In the genomic region with DNA sequence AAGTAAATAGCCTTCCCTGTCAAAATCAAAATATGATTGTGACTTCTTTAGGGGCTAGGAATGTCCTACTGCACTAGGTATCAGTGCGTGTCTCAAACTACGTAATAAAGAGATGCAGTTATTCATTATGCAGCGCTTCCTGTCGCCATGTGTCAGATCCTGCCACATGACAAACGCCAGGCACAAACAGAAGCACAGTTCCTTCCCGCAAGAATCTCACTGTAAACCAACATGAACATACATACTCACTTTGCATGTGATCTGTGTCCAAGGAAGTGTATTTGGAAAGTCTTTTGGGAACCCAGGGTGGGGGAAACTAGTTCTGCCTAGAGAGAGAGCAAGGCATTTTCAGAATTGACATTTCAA, we compare ENCODE assay signal across 16 cellular contexts.
DNase-seq lines count a peak whose midpoint lies in the region; ATAC-seq, FAIRE-seq and TF ChIP-seq lines count a peak whose summit lies in the region.
"Had no signal": no experiment of that assay in that cellular context is flagged by ENCODE, and none has a peak within 500 bp of the region (broad histone marks: within the 10 kb centered on the region; RNA-seq: fewer than 3 reads in every experiment).

No MANE protein-coding gene starts in this region.

- no peak for TF ChIP-seq POLR2A in GM12878 (IDR thresholded peaks at IDR 0.05; ENCODE audit: low read depth, low read length)

- H3K27me3 ChIP-seq in GM12878 (replicated peaks in 1 of 2; ENCODE audit: control insufficient read depth in 2 of 2, insufficient read depth in 2 of 2, low read length in 1 of 2) (peaks cover 0 to 2% of the 10 kb centered on the region in 2 experiments; a peak in 1 of 4 replicates), left ventricle myocardium inferior (ENCODE audit: low read depth) (peaks cover 14% of the 10 kb centered on the region)
- H3K27me3 ChIP-seq: uterus had no signal

- TF ChIP-seq RAD21 in GM12878 (IDR thresholded peaks at IDR 0.05; ENCODE audit: insufficient read depth, low read depth, low read length): no peak

- H3K4me1 ChIP-seq in GM12878 (ENCODE audit: control insufficient read depth, insufficient read depth, low read length) (peaks cover 17% of the 10 kb centered on the region), left ventricle myocardium inferior (no peaks in the 10 kb centered on the region)
- H3K4me1 ChIP-seq: uterus had no signal

- no peak overlapping the region for H3K9ac ChIP-seq in GM12878 (ENCODE audit: control insufficient read depth, insufficient read depth, low read length)

- H3K4me1 Mint-ChIP-seq in T-helper 2 cell treated with Interferon-gamma antibody and Interleukin-4, amounts not matched to agents 5 μg/mL and 100 μg/mL, for 36 hours (ENCODE audit: low read depth): peaks cover 55% of the 10 kb centered on the region
- peaks cover 6% of the 10 kb centered on the region for H3K4me1 Mint-ChIP-seq in glutamatergic neuron (ENCODE audit: low read depth, unreplicated experiment)

- TF ChIP-seq EP300 in GM12878 (IDR thresholded peaks at IDR 0.05; ENCODE audit: borderline replicate concordance in 1 of 2, control insufficient read depth in 1 of 2, low read depth in 2 of 2, low read length in 2 of 2): no peak; a peak in 2 of 4 replicates

- no peak overlapping the region for H3K4me3 ChIP-seq in GM12878
- H3K4me3 ChIP-seq in left ventricle myocardium inferior: no peak overlapping the region
- H3K4me3 ChIP-seq: skin epidermis, uterus had no signal

- no peaks in the 10 kb centered on the region for H3K27me3 Mint-ChIP-seq in T-helper 2 cell treated with Interferon-gamma antibody and Interleukin-4, amounts not matched to agents 5 μg/mL and 100 μg/mL, for 36 hours (ENCODE audit: low read depth)
- H3K27me3 Mint-ChIP-seq in glutamatergic neuron (ENCODE audit: unreplicated experiment): no peaks in the 10 kb centered on the region

- peak; percentile 34 for DNase-seq in stimulated activated CD4-positive, alpha-beta T cell treated with anti-CD3 and anti-CD28 coated beads, Interleukin-15, amount 100 ng/mL, for 24 hours
- DNase-seq in stimulated activated CD4-positive, alpha-beta T cell treated with anti-CD3 and anti-CD28 coated beads, Interleukin-2, amount 100 ng/mL, for 24 hours: no peak
- DNase-seq in T-helper 2 cell treated with Interferon-gamma antibody and Interleukin-4, amounts not matched to agents 5 μg/mL and 100 μg/mL, for 36 hours (ENCODE audit: low spot score): peak; percentile 38
- DNase-seq in GM12878 (ENCODE audit: low read depth, low spot score) (no peak), glutamatergic neuron (no peak), NCI-H2227 treated with DMSO at 0.1 percent for 48 hours (lab: John Stamatoyannopoulos, UW) (no peak), left ventricle myocardium inferior (no peak)
- DNase-seq in stimulated activated naive CD8-positive, alpha-beta T cell treated with anti-CD3 and anti-CD28 coated beads, Interleukin-15, Interleukin-2, amounts not matched to agents 100 U/mL and 50 U/mL, for 24 hours: no peak
- DNase-seq: DMS79 treated with DMSO at 0.1 percent for 48 hours, head of caudate nucleus, NCI-H2081 treated with DMSO at 0.1 percent for 48 hours, occipital lobe, uterus had no signal

- FAIRE-seq in GM12878 (lab: Jason Lieb, UNC): no peak

- peak overlapping the region; percentile 93 for H3K27ac Mint-ChIP-seq in T-helper 2 cell treated with Interferon-gamma antibody and Interleukin-4, amounts not matched to agents 5 μg/mL and 100 μg/mL, for 36 hours
- no peak overlapping the region for H3K27ac Mint-ChIP-seq in glutamatergic neuron (ENCODE audit: unreplicated experiment)

- H3K9me3 ChIP-seq in GM12878 (replicated peaks; ENCODE audit: control insufficient read depth, insufficient read depth, low read length) (no peaks in the 10 kb centered on the region; the same call in 2 of the 3 replicates), left ventricle myocardium inferior (replicated peaks) (no peaks in the 10 kb centered on the region)
- H3K9me3 ChIP-seq: uterus had no signal

- H3K9me3 Mint-ChIP-seq in T-helper 2 cell treated with Interferon-gamma antibody and Interleukin-4, amounts not matched to agents 5 μg/mL and 100 μg/mL, for 36 hours: peaks cover 18% of the 10 kb centered on the region
- H3K9me3 Mint-ChIP-seq in glutamatergic neuron (ENCODE audit: unreplicated experiment): no peaks in the 10 kb centered on the region

- in situ Hi-C loops in GM12878 (cut with MboI): no loop called here

- H3K27ac ChIP-seq in GM12878 (ENCODE audit: control insufficient read depth, insufficient read depth): no peak overlapping the region
- H3K27ac ChIP-seq in left ventricle myocardium inferior (replicated peaks): no peak overlapping the region
- H3K27ac ChIP-seq: HL-60, skin epidermis, uterus had no signal

- intact Hi-C loops in GM12878 (cut with micrococcal nuclease; ENCODE audit: unreplicated experiment): loop anchor here (5.0 kb wide), 2 partner anchors 210 to 970 kb away; no protein-coding TSS in a partner anchor
- intact Hi-C loops in left ventricle myocardium inferior (cut with micrococcal nuclease): no loop called here

- no peaks in the 10 kb centered on the region for H4K20me1 ChIP-seq in GM12878 (ENCODE audit: control insufficient read depth, insufficient read depth)

- TF ChIP-seq CTCF in GM12878 (IDR thresholded peaks at IDR 0.05 in 2 of 3, conservative IDR thresholded peaks at IDR 0.05 in 1 of 3; ENCODE audit: control insufficient read depth in 2 of 3, extremely low read depth in 1 of 3, insufficient read depth in 1 of 3, low read depth in 3 of 3, low read length in 3 of 3): no peak
- no peak for TF ChIP-seq CTCF in glutamatergic neuron (IDR thresholded peaks at IDR 0.05; ENCODE audit: partially characterized antibody, unreplicated experiment)
- no peak for TF ChIP-seq CTCF in left ventricle myocardium inferior (IDR thresholded peaks at IDR 0.05; ENCODE audit: borderline replicate concordance)

- BruUV-seq in GM12878 (replicated peaks; lab: Mats Ljungman, UMichigan): no TSS peak

- SMC1A ChIA-PET in GM12878 (lab: Charles Lee; ENCODE audit: uncharacterized antibody, unreplicated experiment): interaction anchor here (0.8 to 1.9 kb wide), 7 partner anchors 9 to 109 kb away, joined by 3 to 8 read pairs (median 3); no protein-coding TSS in a partner anchor

- no peak overlapping the region for H2AFZ ChIP-seq in GM12878 (ENCODE audit: control insufficient read depth, low read depth, low read length)

- RAD21 ChIA-PET in GM12878 (lab: Charles Lee; ENCODE audit: unreplicated experiment): interaction anchor here (0.8 to 2.1 kb wide), 5 partner anchors 13 to 172 kb away, joined by 3 to 5 read pairs (median 3); no protein-coding TSS in a partner anchor

- POLR2A ChIA-PET in GM12878 (lab: Charles Lee): no interaction called here

- no peaks in the 10 kb centered on the region for H3K36me3 ChIP-seq in GM12878 (ENCODE audit: control insufficient read depth in 2 of 2, insufficient read depth in 2 of 2, low read length in 1 of 2)
- no peaks in the 10 kb centered on the region for H3K36me3 ChIP-seq in left ventricle myocardium inferior
- H3K36me3 ChIP-seq: uterus had no signal

- ATAC-seq in GM12878: peak; percentile 68
- ATAC-seq in stimulated activated naive CD8-positive, alpha-beta T cell treated with anti-CD3 and anti-CD28 coated beads, Interleukin-15, Interleukin-2, amounts not matched to agents 100 U/mL and 50 U/mL, for 24 hours: peak; percentile 90

- H3K4me3 Mint-ChIP-seq in T-helper 2 cell treated with Interferon-gamma antibody and Interleukin-4, amounts not matched to agents 5 μg/mL and 100 μg/mL, for 36 hours: peak overlapping the region; percentile 65
- H3K4me3 Mint-ChIP-seq in glutamatergic neuron (ENCODE audit: unreplicated experiment): no peak overlapping the region
- H3K4me3 Mint-ChIP-seq: brain had no signal

- H3K4me2 ChIP-seq in GM12878 (ENCODE audit: control insufficient read depth, insufficient read depth): no peak overlapping the region

- 32% methylated on average over 6 of the region's 6 CpGs for WGBS in GM12878 (ENCODE audit: insufficient coverage, insufficient replicate concordance, low lambda C conversion rate, missing lambda C conversion rate)

- H3K36me3 Mint-ChIP-seq in T-helper 2 cell treated with Interferon-gamma antibody and Interleukin-4, amounts not matched to agents 5 μg/mL and 100 μg/mL, for 36 hours (ENCODE audit: low read depth): peaks cover 25% of the 10 kb centered on the region
- no peaks in the 10 kb centered on the region for H3K36me3 Mint-ChIP-seq in glutamatergic neuron (ENCODE audit: unreplicated experiment)
- H3K36me3 Mint-ChIP-seq: brain had no signal

- CTCF ChIA-PET in GM12878 (lab: Yijun Ruan, JAX): no interaction called here

- no peaks in the 10 kb centered on the region for H3K79me2 ChIP-seq in GM12878 (ENCODE audit: control insufficient read depth, insufficient read depth, low read length)

TF ChIP-seq in GM12878, 131 proteins besides CTCF, POLR2A, EP300 and RAD21 (continues in another document):
- TF ChIP-seq, protein P1, sequence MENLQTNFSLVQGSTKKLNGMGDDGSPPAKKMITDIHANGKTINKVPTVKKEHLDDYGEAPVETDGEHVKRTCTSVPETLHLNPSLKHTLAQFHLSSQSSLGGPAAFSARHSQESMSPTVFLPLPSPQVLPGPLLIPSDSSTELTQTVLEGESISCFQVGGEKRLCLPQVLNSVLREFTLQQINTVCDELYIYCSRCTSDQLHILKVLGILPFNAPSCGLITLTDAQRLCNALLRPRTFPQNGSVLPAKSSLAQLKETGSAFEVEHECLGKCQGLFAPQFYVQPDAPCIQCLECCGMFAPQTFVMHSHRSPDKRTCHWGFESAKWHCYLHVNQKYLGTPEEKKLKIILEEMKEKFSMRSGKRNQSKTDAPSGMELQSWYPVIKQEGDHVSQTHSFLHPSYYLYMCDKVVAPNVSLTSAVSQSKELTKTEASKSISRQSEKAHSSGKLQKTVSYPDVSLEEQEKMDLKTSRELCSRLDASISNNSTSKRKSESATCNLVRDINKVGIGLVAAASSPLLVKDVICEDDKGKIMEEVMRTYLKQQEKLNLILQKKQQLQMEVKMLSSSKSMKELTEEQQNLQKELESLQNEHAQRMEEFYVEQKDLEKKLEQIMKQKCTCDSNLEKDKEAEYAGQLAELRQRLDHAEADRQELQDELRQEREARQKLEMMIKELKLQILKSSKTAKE (IDR thresholded peaks at IDR 0.05; ENCODE audit: low read depth, poor library complexity, severe bottlenecking): no peak
- peak; percentile 63 for TF ChIP-seq ZNF24 (IDR thresholded peaks at IDR 0.05)
- TF ChIP-seq RUNX3 (IDR thresholded peaks at IDR 0.05; ENCODE audit: low read length): no peak
- no peak for TF ChIP-seq RELA (IDR thresholded peaks at IDR 0.05; ENCODE audit: borderline replicate concordance, partially characterized antibody)
- peak; percentile 20 to 23; a peak in 3 of 4 replicates for TF ChIP-seq IKZF2 (IDR thresholded peaks at IDR 0.05)
- no peak for TF ChIP-seq SMAD1 (IDR thresholded peaks at IDR 0.05; ENCODE audit: low read depth, partially characterized antibody)
- no peak for TF ChIP-seq ZNF217 (IDR thresholded peaks at IDR 0.05)
- no peak for TF ChIP-seq NRF1 (conservative IDR thresholded peaks at IDR 0.05; ENCODE audit: low read depth, low read length)
- no peak for TF ChIP-seq CREM (IDR thresholded peaks at IDR 0.05; ENCODE audit: low read depth)
- no peak for TF ChIP-seq SUZ12 (IDR thresholded peaks at IDR 0.05; ENCODE audit: unreplicated experiment)

Comparison
In these comparisons a context has a peak if more than half of its experiments do, and no peak if none do; other contexts are left out.
1. DNase-seq: peak in stimulated activated CD4-positive, alpha-beta T cell treated with anti-CD3 and anti-CD28 coated beads, Interleukin-15, amount 100 ng/mL, for 24 hours (single experiment) and T-helper 2 cell treated with Interferon-gamma antibody and Interleukin-4, amounts not matched to agents 5 μg/mL and 100 μg/mL, for 36 hours (single experiment); none in stimulated activated CD4-positive, alpha-beta T cell treated with anti-CD3 and anti-CD28 coated beads, Interleukin-2, amount 100 ng/mL, for 24 hours (0 of 2), GM12878 (single experiment), stimulated activated naive CD8-positive, alpha-beta T cell treated with anti-CD3 and anti-CD28 coated beads, Interleukin-15, Interleukin-2, amounts not matched to agents 100 U/mL and 50 U/mL, for 24 hours (single experiment), glutamatergic neuron (single experiment), NCI-H2227 treated with DMSO at 0.1 percent for 48 hours (single experiment) and left ventricle myocardium inferior (single experiment).